12 cellular contexts compared by ENCODE assay signal in the genomic region with DNA sequence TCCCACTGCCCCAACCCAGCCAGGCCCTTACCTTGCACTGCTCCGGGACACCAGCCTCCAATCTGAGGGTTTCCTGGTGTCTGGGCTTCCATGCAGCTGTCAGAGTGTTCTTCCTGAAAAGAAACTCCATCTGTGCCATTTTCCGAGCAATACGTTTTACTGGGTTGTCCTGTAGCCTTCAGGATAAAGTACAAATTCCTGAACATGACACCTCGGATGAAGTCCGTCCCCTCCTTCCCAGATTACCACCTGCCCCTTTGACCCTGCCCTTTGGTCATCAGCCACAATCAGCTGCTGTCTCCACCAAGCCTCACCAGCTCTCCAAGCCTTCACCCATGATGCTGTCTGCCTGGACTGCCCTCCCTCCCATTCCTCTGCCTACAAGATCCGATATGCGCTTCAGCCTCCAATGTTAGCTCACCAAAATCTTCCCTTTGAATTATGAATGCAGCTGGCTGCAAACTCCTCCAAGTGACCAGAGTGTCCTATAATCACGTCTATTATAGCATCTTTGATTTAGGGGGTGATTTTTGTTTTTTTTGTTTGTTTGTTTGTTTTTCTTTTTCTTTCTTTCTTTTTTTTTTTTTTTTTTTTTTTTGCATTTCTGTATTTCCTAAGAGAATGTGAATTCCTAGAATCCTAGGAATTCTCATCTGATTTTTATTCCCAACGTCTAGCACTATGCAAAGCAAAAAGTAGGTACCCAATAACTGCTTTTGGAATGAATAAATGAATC.
DNase-seq lines count a peak whose midpoint lies in the region; ATAC-seq, FAIRE-seq and TF ChIP-seq lines count a peak whose summit lies in the region.
"Had no signal": no experiment of that assay in that cellular context is flagged by ENCODE, and none has a peak within 500 bp of the region (broad histone marks: within the 10 kb centered on the region; RNA-seq: fewer than 3 reads in every experiment).

No MANE protein-coding gene starts in this region.

- no peaks in the 10 kb centered on the region for H3K27me3 Mint-ChIP-seq in WTC11 (ENCODE audit: low read depth)

- intact Hi-C loops in HepG2 (cut with micrococcal nuclease; ENCODE audit: unreplicated experiment) = loop anchor here (1.0 to 5.0 kb wide), 6 partner anchors 22 to 106 kb away; a partner anchor contains a TSS
- intact Hi-C loops in posterior vena cava (cut with DNase I) = loop anchor here (5.0 kb wide), 2 partner anchors 61 to 106 kb away; a partner anchor contains a TSS

- POLR2A ChIA-PET in WTC11 (lab: Charles Lee) (interaction anchor here (0.6 to 1.5 kb wide), 6 partner anchors 11 to 68 kb away, joined by 3 to 7 read pairs (median 3); no protein-coding TSS in a partner anchor), HepG2 (lab: Yijun Ruan, JAX) (interaction anchor here (0.8 to 2.9 kb wide), 18 partner anchors 18 to 618 kb away, joined by 3 to 73 read pairs (median 4); a partner anchor contains a TSS)

- peak overlapping the region; percentile 24 for H3K4me3 Mint-ChIP-seq in WTC11

- no peaks in the 10 kb centered on the region for H3F3A ChIP-seq in smooth muscle cell (ENCODE audit: low read depth)

- FAIRE-seq in HepG2 (lab: Jason Lieb, UNC) = peak; percentile 98
- FAIRE-seq: bronchial epithelial cell had no signal

- peak overlapping the region; percentile 50 for H2AFZ ChIP-seq in HepG2 (ENCODE audit: low read length)
- no peak overlapping the region for H2AFZ ChIP-seq in smooth muscle cell (ENCODE audit: low read depth)

- H3K9ac ChIP-seq in HUES48 (ENCODE audit: low read depth, low read length) (no peak overlapping the region), HepG2 (ENCODE audit: insufficient read depth, low read depth, low read length) (peak overlapping the region; percentile 69), smooth muscle cell (ENCODE audit: low read depth) (no peak overlapping the region)

- H3K4me1 ChIP-seq in HUES48 (ENCODE audit: control insufficient read depth, insufficient read depth, low read length) (peaks cover 25% of the 10 kb centered on the region), HepG2 (ENCODE audit: insufficient read depth, low read length) (peaks cover 85% of the 10 kb centered on the region), smooth muscle cell (ENCODE audit: low read depth) (peaks cover 14% of the 10 kb centered on the region)

- H4K20me1 ChIP-seq in HepG2 (ENCODE audit: insufficient read depth, low read length) (no peaks in the 10 kb centered on the region), smooth muscle cell (ENCODE audit: low read depth) (no peaks in the 10 kb centered on the region)

- no peaks in the 10 kb centered on the region for H3K36me3 Mint-ChIP-seq in WTC11
- H3K36me3 Mint-ChIP-seq: CD14-positive monocyte had no signal

- in situ Hi-C loops in HepG2 (cut with HindIII; ENCODE audit: extremely low pct_ligation_motif_present, low pct_unique_long_range_greater_than_20kb) = loop anchor here (5.0 kb wide), 1 partner anchor 106 kb away; no protein-coding TSS in a partner anchor

- H3K4me3 ChIP-seq in HUES48 (ENCODE audit: low read depth, low read length) (no peak overlapping the region), HepG2 (replicated peaks in 1 of 3; ENCODE audit: insufficient read depth in 1 of 3, low read depth in 2 of 3, low read length in 3 of 3) (peak overlapping the region; percentile 65 to 72 (median 65)), smooth muscle cell (no peak overlapping the region)
- H3K4me3 ChIP-seq: gastrocnemius medialis had no signal

- TF ChIP-seq EP300 in HepG2 (IDR thresholded peaks at IDR 0.05; ENCODE audit: low read depth in 2 of 2, low read length in 2 of 2) = peak; percentile 42 to 91; a peak in 3 of 4 replicates
- TF ChIP-seq EP300 in HepG2 (CRISPR knock-in tag; IDR thresholded peaks at IDR 0.05; ENCODE audit: borderline replicate concordance) = peak; percentile 89

- peak; percentile 59; the same call in 1 of the 2 replicates for TF ChIP-seq RAD21 in HepG2 (CRISPR knock-in tag; IDR thresholded peaks at IDR 0.05)

- BruUV-seq in HepG2 (replicated peaks; lab: Mats Ljungman, UMichigan) = no TSS peak

- ATAC-seq in WTC11 (peak; percentile 40), HepG2 (peak; percentile 97), GM19035 (IDR thresholded peaks at IDR 0.05; ENCODE audit: unreplicated experiment) (no peak)

- H3K27ac ChIP-seq in HUES48 (ENCODE audit: low read depth, low read length) (peak overlapping the region; percentile 84), HepG2 (ENCODE audit: extremely low read length, insufficient read depth, low read length) (peak overlapping the region; percentile 79), smooth muscle cell (ENCODE audit: low read depth) (no peak overlapping the region)
- H3K27ac ChIP-seq: gastrocnemius medialis had no signal

- H3K79me2 ChIP-seq in HepG2 (ENCODE audit: insufficient read depth, low read length) (peaks cover 16% of the 10 kb centered on the region), smooth muscle cell (ENCODE audit: low read depth) (no peaks in the 10 kb centered on the region)

- H3K27ac Mint-ChIP-seq in WTC11 = peak overlapping the region; percentile 88
- H3K27ac Mint-ChIP-seq: progenitor cell of endocrine pancreas had no signal

- H3K4me2 ChIP-seq in HepG2 (ENCODE audit: low read depth, low read length) (peak overlapping the region; percentile 91), smooth muscle cell (peak overlapping the region; percentile 47)

- DNase-seq in WTC11 (ENCODE audit: low spot score) = no peak
- DNase-seq in HepG2 (ENCODE audit: low spot score) = peak; percentile 96
- no peak for DNase-seq in smooth muscle cell (lab: John Stamatoyannopoulos, UW; ENCODE audit: unreplicated experiment)
- DNase-seq in activated CD4-positive, alpha-beta T cell treated with anti-CD3 and anti-CD28 coated beads for 1 hour = no peak
- DNase-seq in posterior vena cava (ENCODE audit: low spot score) = no peak
- DNase-seq: activated naive CD4-positive, alpha-beta T cell treated with anti-CD3 and anti-CD28 coated beads, Interleukin-2, amount 50 U/mL, for 16 hours had no signal

- peaks cover 48% of the 10 kb centered on the region for H3K4me1 Mint-ChIP-seq in WTC11

- CTCF ChIA-PET in WTC11 (lab: Charles Lee) (interaction anchor here (0.5 to 3.2 kb wide), 41 partner anchors 9 to 446 kb away, joined by 3 to 49 read pairs (median 4); a partner anchor contains a TSS), HepG2 (lab: Yijun Ruan, JAX; ENCODE audit: low intra/inter-chr PET ratio, low total read pairs) (interaction anchor here (1.0 to 1.7 kb wide), 5 partner anchors 36 to 106 kb away, joined by 3 to 8 read pairs (median 4); no protein-coding TSS in a partner anchor)

- no peaks in the 10 kb centered on the region for H3K27me3 ChIP-seq in HUES48 (ENCODE audit: control insufficient read depth, insufficient read depth, low read length)
- H3K27me3 ChIP-seq in HepG2 (ENCODE audit: control insufficient read depth in 1 of 2, insufficient read depth in 2 of 2, low read length in 2 of 2) = no peaks in the 10 kb centered on the region
- H3K27me3 ChIP-seq in smooth muscle cell (ENCODE audit: low read depth) = no peaks in the 10 kb centered on the region
- H3K27me3 ChIP-seq: gastrocnemius medialis had no signal

- TF ChIP-seq CTCF in WTC11 (IDR thresholded peaks at IDR 0.05) (no peak), HepG2 (CRISPR knock-in tag; IDR thresholded peaks at IDR 0.05) (peak; percentile 36), smooth muscle cell (IDR thresholded peaks at IDR 0.05; ENCODE audit: borderline replicate concordance, insufficient read depth, poor library complexity, severe bottlenecking) (no peak)

- no peaks in the 10 kb centered on the region for H3K9me3 Mint-ChIP-seq in WTC11

- TF ChIP-seq POLR2A in HepG2 (IDR thresholded peaks at IDR 0.05; ENCODE audit: insufficient read depth in 1 of 2, low read depth in 2 of 2, low read length in 2 of 2) = peak; percentile 33 to 48; a peak in 1 of 4 replicates

- WGBS in HepG2 (ENCODE audit: low lambda C conversion rate) = 1% methylated on average over 9 of the region's 9 CpGs
- WGBS in smooth muscle cell (ENCODE audit: low lambda C conversion rate) = 66% methylated on average over 9 of the region's 9 CpGs

- H3K36me3 ChIP-seq in HUES48 (ENCODE audit: control insufficient read depth, insufficient read depth, low read length) (no peaks in the 10 kb centered on the region), HepG2 (replicated peaks in 1 of 2; ENCODE audit: control insufficient read depth in 1 of 2, insufficient read depth in 2 of 2, low read length in 2 of 2) (no peaks in the 10 kb centered on the region), smooth muscle cell (ENCODE audit: low read depth) (no peaks in the 10 kb centered on the region)
- H3K36me3 ChIP-seq: gastrocnemius medialis had no signal

- H3K9me3 ChIP-seq in HUES48 (ENCODE audit: control insufficient read depth, insufficient read depth, low read length) (no peaks in the 10 kb centered on the region), HepG2 (ENCODE audit: low read length) (no peaks in the 10 kb centered on the region), smooth muscle cell (replicated peaks; ENCODE audit: low read depth) (no peaks in the 10 kb centered on the region)
- H3K9me3 ChIP-seq: gastrocnemius medialis had no signal

TF ChIP-seq in WTC11, 78 proteins besides CTCF, POLR2A, EP300 and RAD21 (continues in another document):
- TF ChIP-seq, protein P1, sequence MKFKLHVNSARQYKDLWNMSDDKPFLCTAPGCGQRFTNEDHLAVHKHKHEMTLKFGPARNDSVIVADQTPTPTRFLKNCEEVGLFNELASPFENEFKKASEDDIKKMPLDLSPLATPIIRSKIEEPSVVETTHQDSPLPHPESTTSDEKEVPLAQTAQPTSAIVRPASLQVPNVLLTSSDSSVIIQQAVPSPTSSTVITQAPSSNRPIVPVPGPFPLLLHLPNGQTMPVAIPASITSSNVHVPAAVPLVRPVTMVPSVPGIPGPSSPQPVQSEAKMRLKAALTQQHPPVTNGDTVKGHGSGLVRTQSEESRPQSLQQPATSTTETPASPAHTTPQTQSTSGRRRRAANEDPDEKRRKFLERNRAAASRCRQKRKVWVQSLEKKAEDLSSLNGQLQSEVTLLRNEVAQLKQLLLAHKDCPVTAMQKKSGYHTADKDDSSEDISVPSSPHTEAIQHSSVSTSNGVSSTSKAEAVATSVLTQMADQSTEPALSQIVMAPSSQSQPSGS (CRISPR knock-in tag; IDR thresholded peaks at IDR 0.05; ENCODE audit: borderline replicate concordance, low read depth) = no peak
- no peak for TF ChIP-seq ZNF232 (CRISPR knock-in tag; IDR thresholded peaks at IDR 0.05)

TF ChIP-seq in HepG2, 621 proteins besides CTCF, POLR2A, EP300 and RAD21 (continues in another document):
- TF ChIP-seq SMAD9 (CRISPR knock-in tag; IDR thresholded peaks at IDR 0.05) (no peak), ZNF12 (CRISPR knock-in tag; IDR thresholded peaks at IDR 0.05) (0 out of 2 replicates have a peak, but pooled peaks have one; percentile 10), U2AF1 (optimal IDR thresholded peaks at IDR 0.05; ENCODE audit: low read depth, low read length) (no peak), TRIM24 (CRISPR knock-in tag; IDR thresholded peaks at IDR 0.05) (no peak), CHCHD3 (CRISPR knock-in tag; IDR thresholded peaks at IDR 0.05) (no peak), AHR (CRISPR knock-in tag; IDR thresholded peaks at IDR 0.05) (peak; percentile 30; the same call in 1 of the 2 replicates), ZKSCAN8 (CRISPR knock-in tag; IDR thresholded peaks at IDR 0.05; ENCODE audit: borderline replicate concordance) (peak; percentile 59; the same call in 1 of the 2 replicates)

Comparison
In these comparisons a context has a peak if more than half of its experiments do, and no peak if none do; other contexts are left out.
1. H3K4me3 ChIP-seq: peak in HepG2 (3 of 3); none in HUES48 (single experiment) and smooth muscle cell (single experiment).